28 cellular contexts compared by ENCODE assay signal in genomic region chr5:93924628-93925027, GRCh38.
DNase-seq lines count a peak whose midpoint lies in the region; ATAC-seq and TF ChIP-seq lines count a peak whose summit lies in the region.
"Had no signal": no experiment of that assay in that cellular context is flagged by ENCODE, and none has a peak within 500 bp of the region (broad histone marks: within the 10 kb centered on the region; RNA-seq: fewer than 3 reads in every experiment).

No MANE protein-coding gene starts in this region.

- no peaks in the 10 kb centered on the region for H3K4me1 Mint-ChIP-seq in activated T-cell treated with anti-CD3 and anti-CD28 coated beads, Interleukin-2, amount 50 U/mL, for 4 hours (ENCODE audit: low read depth)
- H3K4me1 Mint-ChIP-seq: activated naive CD8-positive, alpha-beta T cell treated with anti-CD3 and anti-CD28 coated beads, Interleukin-2, amount 10 ng/mL, durations not matched to agents 7 days and 5 days; stimulated activated naive B cell treated with anti-CD40 and anti-IgM and Interleukin-4, amounts not matched to agents 10 μg/mL and 1 μg/mL and 100 μg/mL, for 72 hours had no signal

- TF ChIP-seq CTCF in cardiac fibroblast (IDR thresholded peaks at IDR 0.05; ENCODE audit: low read depth, low read length) = no peak

- H3K27me3 Mint-ChIP-seq in activated T-cell treated with anti-CD3 and anti-CD28 coated beads, Interleukin-2, amount 50 U/mL, for 4 hours (ENCODE audit: low read depth) = no peaks in the 10 kb centered on the region
- H3K27me3 Mint-ChIP-seq: activated CD4-positive, alpha-beta memory T cell treated with anti-CD3 and anti-CD28 coated beads for 36 hours; activated naive CD8-positive, alpha-beta T cell treated with anti-CD3 and anti-CD28 coated beads, Interleukin-2, amount 10 ng/mL, durations not matched to agents 7 days and 5 days; stimulated activated naive B cell treated with anti-CD40 and anti-IgM and Interleukin-4, amounts not matched to agents 10 μg/mL and 1 μg/mL and 100 μg/mL, for 72 hours had no signal

- peaks cover 3% of the 10 kb centered on the region for H3K36me3 Mint-ChIP-seq in activated T-cell treated with anti-CD3 and anti-CD28 coated beads, Interleukin-2, amount 50 U/mL, for 4 hours (ENCODE audit: insufficient read depth)
- H3K36me3 Mint-ChIP-seq: activated CD4-positive, alpha-beta memory T cell treated with anti-CD3 and anti-CD28 coated beads for 36 hours had no signal

- no peak overlapping the region for H3K4me3 Mint-ChIP-seq in activated T-cell treated with anti-CD3 and anti-CD28 coated beads, Interleukin-2, amount 50 U/mL, for 4 hours
- H3K4me3 Mint-ChIP-seq: activated CD4-positive, alpha-beta memory T cell treated with anti-CD3 and anti-CD28 coated beads for 36 hours; activated naive CD8-positive, alpha-beta T cell treated with anti-CD3 and anti-CD28 coated beads, Interleukin-2, amount 10 ng/mL, durations not matched to agents 7 days and 5 days; H9; nephron; stimulated activated naive B cell treated with anti-CD40 and anti-IgM and Interleukin-4, amounts not matched to agents 10 μg/mL and 1 μg/mL and 100 μg/mL, for 72 hours had no signal

- no peaks in the 10 kb centered on the region for H3K9me3 Mint-ChIP-seq in activated T-cell treated with anti-CD3 and anti-CD28 coated beads, Interleukin-2, amount 50 U/mL, for 4 hours
- H3K9me3 Mint-ChIP-seq: activated CD4-positive, alpha-beta memory T cell treated with anti-CD3 and anti-CD28 coated beads for 36 hours; activated naive CD8-positive, alpha-beta T cell treated with anti-CD3 and anti-CD28 coated beads, Interleukin-2, amount 10 ng/mL, durations not matched to agents 7 days and 5 days; H9; nephron; stimulated activated naive B cell treated with anti-CD40 and anti-IgM and Interleukin-4, amounts not matched to agents 10 μg/mL and 1 μg/mL and 100 μg/mL, for 72 hours had no signal

- peak; percentile 18 for DNase-seq in EL
- DNase-seq in NCI-H226 = peak; percentile 61
- DNase-seq in cardiac fibroblast (ENCODE audit: low read depth in 2 of 2) = peak; percentile 11 to 40
- peak; percentile 48 for DNase-seq in iris pigment epithelial cell (ENCODE audit: low read depth)
- no peak for DNase-seq in RKO (ENCODE audit: low spot score)
- DNase-seq in activated T-cell treated with anti-CD3 and anti-CD28 coated beads, Interleukin-2, amount 50 U/mL, for 4 hours = no peak
- no peak for DNase-seq in GOT3 (lab: John Stamatoyannopoulos, UW)
- DNase-seq: ACHN; activated CD4-positive, alpha-beta memory T cell treated with anti-CD3 and anti-CD28 coated beads for 36 hours; activated effector memory CD4-positive, alpha-beta T cell treated with Interleukin-2 at 50 U/mL for 16 hours; activated naive CD8-positive, alpha-beta T cell treated with anti-CD3 and anti-CD28 coated beads, Interleukin-2, amount 10 ng/mL, durations not matched to agents 7 days and 5 days; Caco-2; DMS79 treated with DMSO at 0.1 percent for 48 hours; foreskin fibroblast; H9; Karpas-422; left lung; NCI-H1092 treated with DMSO at 0.1 percent for 48 hours; NCI-H2029; ovary; right cardiac atrium; SHP77; stimulated activated CD4-positive, alpha-beta T cell treated with anti-CD3 and anti-CD28 coated beads, Interleukin-4, amount 100 ng/mL, for 24 hours; stimulated activated naive B cell treated with anti-CD40 and anti-IgM and Interleukin-4, amounts not matched to agents 10 μg/mL and 1 μg/mL and 100 μg/mL, for 72 hours; uterus had no signal

- ATAC-seq in GM18858 (IDR thresholded peaks at IDR 0.05; ENCODE audit: unreplicated experiment) = no peak
- no peak for ATAC-seq in activated T-cell treated with anti-CD3 and anti-CD28 coated beads, Interleukin-2, amount 50 U/mL, for 4 hours
- ATAC-seq: left lung; right cardiac atrium; stimulated activated naive B cell treated with anti-CD40 and anti-IgM and Interleukin-4, amounts not matched to agents 10 μg/mL and 1 μg/mL and 100 μg/mL, for 72 hours had no signal

- no peak overlapping the region for H3K4me3 ChIP-seq in cardiac fibroblast (replicated peaks in 1 of 2; ENCODE audit: low read depth in 2 of 2, low read length in 2 of 2)
- H3K4me3 ChIP-seq: BLaER1 treated with 17β-estradiol and CSF1 and Interleukin-3, amounts not matched to agents 10 nM and 100 nM; left lung; ovary; uterus had no signal

Comparison
In these comparisons a context has a peak if more than half of its experiments do, and no peak if none do; other contexts are left out.
1. DNase-seq: peak in EL (single experiment), NCI-H226 (single experiment), cardiac fibroblast (2 of 2) and iris pigment epithelial cell (single experiment); none in RKO (single experiment), activated T-cell treated with anti-CD3 and anti-CD28 coated beads, Interleukin-2, amount 50 U/mL, for 4 hours (single experiment) and GOT3 (single experiment).